Comparison of ENCODE assay signal across 16 cellular contexts in the genomic region with DNA sequence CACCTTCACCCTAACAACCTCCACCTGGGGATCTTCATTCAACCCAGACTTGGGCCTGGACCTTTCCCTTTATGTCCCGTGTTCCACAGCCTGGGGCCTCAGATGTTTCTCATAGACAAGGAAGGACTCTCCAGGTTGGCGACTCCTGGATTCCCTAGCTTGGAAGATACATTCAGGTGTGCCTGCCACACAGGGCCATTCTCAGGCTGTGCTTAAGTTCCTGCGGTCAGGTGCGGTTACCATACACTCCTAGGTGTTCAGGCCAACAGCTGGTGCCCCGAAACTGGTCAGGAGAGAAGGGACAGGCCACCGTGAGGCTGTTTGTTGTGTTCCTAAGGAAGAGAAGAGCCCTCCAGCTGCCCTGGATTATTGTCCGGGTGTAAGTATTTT. TPM values are rescaled to one million over a fixed set of nuclear protein-coding genes. Genes with fewer than 3 reads are reported as not detected.
DNase-seq lines count a peak whose midpoint lies in the region; ATAC-seq and TF ChIP-seq lines count a peak whose summit lies in the region.
"Had no signal": no experiment of that assay in that cellular context is flagged by ENCODE, and none has a peak within 500 bp of the region (broad histone marks: within the 10 kb centered on the region; RNA-seq: fewer than 3 reads in every experiment).

No MANE protein-coding gene starts in this region.

- H3K4me1 ChIP-seq in left ventricle myocardium inferior (peaks cover 76% of the 10 kb centered on the region), OCI-LY3 (ENCODE audit: low read length) (peaks cover 23% of the 10 kb centered on the region), iPS-20b (ENCODE audit: insufficient read depth, low read length) (peaks cover 10% of the 10 kb centered on the region)

- peak overlapping the region; percentile 4 for H3K27ac Mint-ChIP-seq in stimulated activated memory B cell treated with anti-CD40 and anti-IgM and Interleukin-4, amounts not matched to agents 10 μg/mL and 1 μg/mL and 100 μg/mL, for 72 hours
- H3K27ac Mint-ChIP-seq: activated CD4-positive, alpha-beta T cell treated with anti-CD3 and anti-CD28 coated beads for 36 hours; activated T-helper 1 cell treated with anti-CD3 and anti-CD28 coated beads, Interleukin-12 subunit alpha, Interleukin-12 subunit beta, Interleukin-2, Interleukin-4 antibody, amounts not matched to agents 30 ng/mL and 10 ng/mL and 1 ng/mL, durations not matched to agents 14 hours and 24 hours and 36 hours had no signal

- intact Hi-C loops in left ventricle myocardium inferior (cut with micrococcal nuclease) (no loop called here), Right ventricle myocardium inferior (cut with DNase I) (no loop called here)

- H3K4me3 ChIP-seq in left ventricle myocardium inferior = peak overlapping the region; percentile 2
- H3K4me3 ChIP-seq in OCI-LY3 (ENCODE audit: low read length) = peak overlapping the region; percentile 63
- H3K4me3 ChIP-seq in iPS-20b (ENCODE audit: low read length) = no peak overlapping the region
- H3K4me3 ChIP-seq: A549, esophagus squamous epithelium, gastroesophageal sphincter, uterus had no signal

- H3K79me2 ChIP-seq in OCI-LY3 (ENCODE audit: low read length) = no peaks in the 10 kb centered on the region

- TF ChIP-seq CTCF in left ventricle myocardium inferior (IDR thresholded peaks at IDR 0.05; ENCODE audit: borderline replicate concordance) (no peak), OCI-LY3 (IDR thresholded peaks at IDR 0.05; ENCODE audit: low read depth, low read length) (no peak)

- DNase-seq in left ventricle myocardium inferior = no peak
- no peak for DNase-seq in Right ventricle myocardium inferior (ENCODE audit: missing footprints)
- DNase-seq in NCI-H146 treated with DMSO at 0.1 percent for 48 hours (lab: John Stamatoyannopoulos, UW; ENCODE audit: unreplicated experiment) = no peak
- DNase-seq in NCI-H226 = no peak

- H3K4me3 Mint-ChIP-seq in stimulated activated memory B cell treated with anti-CD40 and anti-IgM and Interleukin-4, amounts not matched to agents 10 μg/mL and 1 μg/mL and 100 μg/mL, for 72 hours = no peak overlapping the region
- H3K4me3 Mint-ChIP-seq: activated CD4-positive, alpha-beta T cell treated with anti-CD3 and anti-CD28 coated beads for 36 hours; activated T-helper 1 cell treated with anti-CD3 and anti-CD28 coated beads, Interleukin-12 subunit alpha, Interleukin-12 subunit beta, Interleukin-2, Interleukin-4 antibody, amounts not matched to agents 30 ng/mL and 10 ng/mL and 1 ng/mL, durations not matched to agents 14 hours and 24 hours and 36 hours; neural crest cell had no signal

- no peaks in the 10 kb centered on the region for H4K20me1 ChIP-seq in OCI-LY3 (ENCODE audit: insufficient read depth, low read length)

- H3K9me3 Mint-ChIP-seq in stimulated activated memory B cell treated with anti-CD40 and anti-IgM and Interleukin-4, amounts not matched to agents 10 μg/mL and 1 μg/mL and 100 μg/mL, for 72 hours = no peaks in the 10 kb centered on the region
- H3K9me3 Mint-ChIP-seq: activated naive CD4-positive, alpha-beta T cell treated with anti-CD3 and anti-CD28 coated beads, Interleukin-2, amount 50 U/mL, for 72 hours; activated T-helper 1 cell treated with anti-CD3 and anti-CD28 coated beads, Interleukin-12 subunit alpha, Interleukin-12 subunit beta, Interleukin-2, Interleukin-4 antibody, amounts not matched to agents 30 ng/mL and 10 ng/mL and 1 ng/mL, durations not matched to agents 14 hours and 24 hours and 36 hours; neural crest cell had no signal

- H3K9ac ChIP-seq in OCI-LY3 (ENCODE audit: low read length) (peak overlapping the region; percentile 45; the same call in 1 of the 2 replicates), iPS-20b (ENCODE audit: low read depth, low read length) (peak overlapping the region; percentile 52; the same call in 1 of the 2 replicates)

- peak overlapping the region; percentile 70 for H3K4me2 ChIP-seq in OCI-LY3 (ENCODE audit: low read length)

- H3K9me3 ChIP-seq in left ventricle myocardium inferior (replicated peaks) (no peaks in the 10 kb centered on the region), OCI-LY3 (ENCODE audit: insufficient read depth, low read length) (no peaks in the 10 kb centered on the region), iPS-20b (ENCODE audit: insufficient read depth, low read depth, low read length) (no peaks in the 10 kb centered on the region)
- H3K9me3 ChIP-seq: A549, esophagus squamous epithelium, gastroesophageal sphincter, uterus had no signal

- ATAC-seq in Right ventricle myocardium inferior = no peak
- ATAC-seq in stimulated activated memory B cell treated with anti-CD40 and anti-IgM and Interleukin-4, amounts not matched to agents 10 μg/mL and 1 μg/mL and 100 μg/mL, for 72 hours = no peak
- ATAC-seq in HG03280 (IDR thresholded peaks at IDR 0.05; ENCODE audit: unreplicated experiment) = no peak

- peak overlapping the region; percentile 83 for H2AFZ ChIP-seq in OCI-LY3 (ENCODE audit: low read depth, low read length)

- H3K27me3 Mint-ChIP-seq in stimulated activated memory B cell treated with anti-CD40 and anti-IgM and Interleukin-4, amounts not matched to agents 10 μg/mL and 1 μg/mL and 100 μg/mL, for 72 hours = peaks cover 51% of the 10 kb centered on the region

- H3K36me3 ChIP-seq in left ventricle myocardium inferior (peaks cover 11% of the 10 kb centered on the region), OCI-LY3 (replicated peaks; ENCODE audit: low read depth, low read length) (no peaks in the 10 kb centered on the region), iPS-20b (ENCODE audit: insufficient read depth, low read depth, low read length) (no peaks in the 10 kb centered on the region)
- H3K36me3 ChIP-seq: esophagus squamous epithelium, uterus had no signal

- peaks cover 5% of the 10 kb centered on the region for H3K27me3 ChIP-seq in left ventricle myocardium inferior (ENCODE audit: low read depth)
- no peaks in the 10 kb centered on the region for H3K27me3 ChIP-seq in OCI-LY3 (ENCODE audit: low read depth, low read length)
- H3K27me3 ChIP-seq in iPS-20b (ENCODE audit: insufficient read depth, low read length) = peaks cover 10% of the 10 kb centered on the region
- H3K27me3 ChIP-seq: esophagus squamous epithelium, gastroesophageal sphincter, uterus had no signal

- peaks cover 15% of the 10 kb centered on the region for H3K4me1 Mint-ChIP-seq in stimulated activated memory B cell treated with anti-CD40 and anti-IgM and Interleukin-4, amounts not matched to agents 10 μg/mL and 1 μg/mL and 100 μg/mL, for 72 hours

- peak overlapping the region; percentile 97 for H3K27ac ChIP-seq in left ventricle myocardium inferior (replicated peaks)
- H3K27ac ChIP-seq in OCI-LY3 (ENCODE audit: low read length) = no peak overlapping the region
- H3K27ac ChIP-seq in iPS-20b (ENCODE audit: low read length) = no peak overlapping the region
- H3K27ac ChIP-seq: A549 had no signal

- no peaks in the 10 kb centered on the region for H3K36me3 Mint-ChIP-seq in stimulated activated memory B cell treated with anti-CD40 and anti-IgM and Interleukin-4, amounts not matched to agents 10 μg/mL and 1 μg/mL and 100 μg/mL, for 72 hours
- H3K36me3 Mint-ChIP-seq: activated naive CD4-positive, alpha-beta T cell treated with anti-CD3 and anti-CD28 coated beads, Interleukin-2, amount 50 U/mL, for 72 hours had no signal

RNA-seq across cellular contexts. Expression of gene SLC4A3, which starts 15.6 kb away (rescaled TPM):
- total RNA-seq in left ventricle myocardium inferior = 426 TPM
- total RNA-seq in Right ventricle myocardium inferior = 445 TPM
- total RNA-seq: activated naive CD4-positive, alpha-beta T cell treated with anti-CD3 and anti-CD28 coated beads, Interleukin-2, amount 50 U/mL, for 72 hours; activated T-helper 1 cell treated with anti-CD3 and anti-CD28 coated beads, Interleukin-12 subunit alpha, Interleukin-12 subunit beta, Interleukin-2, Interleukin-4 antibody, amounts not matched to agents 30 ng/mL and 10 ng/mL and 1 ng/mL, durations not matched to agents 14 hours and 24 hours and 36 hours had no signal

RNA-seq across cellular contexts. Expression of gene STK11IP, which starts 45.4 kb away (rescaled TPM):
- total RNA-seq in left ventricle myocardium inferior (15.9 TPM), Right ventricle myocardium inferior (13.9 TPM)
